In the genomic region with DNA sequence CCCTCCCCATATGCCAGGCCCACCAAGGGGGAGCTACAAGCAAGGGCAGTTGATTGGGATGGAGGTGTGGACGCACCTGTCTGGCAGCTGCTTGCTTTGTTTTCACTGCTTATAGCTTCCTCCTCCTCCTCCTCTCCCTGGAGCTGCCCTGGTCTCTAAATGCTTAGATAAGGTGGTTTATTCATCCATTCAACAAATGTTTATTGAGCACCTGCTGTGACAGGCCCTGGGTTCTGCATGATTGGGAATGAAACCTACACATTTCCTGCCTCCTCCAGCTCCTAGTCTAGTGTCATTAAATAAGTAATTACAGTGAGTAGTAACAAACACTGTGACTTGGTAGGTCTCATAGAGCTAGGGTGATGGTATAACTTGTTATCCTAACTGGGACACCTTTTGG, we compare ENCODE assay signal across 16 cellular contexts. TPM values are rescaled to one million over a fixed set of nuclear protein-coding genes. Genes with fewer than 3 reads are reported as not detected.
DNase-seq lines count a peak whose midpoint lies in the region; ATAC-seq and TF ChIP-seq lines count a peak whose summit lies in the region.
"Had no signal": no experiment of that assay in that cellular context is flagged by ENCODE, and none has a peak within 500 bp of the region (broad histone marks: within the 10 kb centered on the region; RNA-seq: fewer than 3 reads in every experiment).

No MANE protein-coding gene starts in this region.

- H3K4me3 Mint-ChIP-seq in naive B cell (peak overlapping the region in 7 of 8 donors; percentile 51 to 87 (median 67)), type B pancreatic cell (no peak overlapping the region)
- H3K4me3 Mint-ChIP-seq in naive thymus-derived CD8-positive, alpha-beta T cell, result peak overlapping the region in 1 of 10 donors; percentile 13
- H3K4me3 Mint-ChIP-seq: activated CD4-positive, alpha-beta memory T cell treated with anti-CD3 and anti-CD28 coated beads for 36 hours; CD4-positive, alpha-beta T cell; T-cell had no signal

- no peak overlapping the region for H3K4me3 ChIP-seq in OCI-LY7 (ENCODE audit: low read depth, low read length, poor library complexity, severe bottlenecking)
- no peak overlapping the region for H3K4me3 ChIP-seq in effector memory CD4-positive, alpha-beta T cell (ENCODE audit: insufficient read depth, low read depth, low read length, poor library complexity, severe bottlenecking)
- H3K4me3 ChIP-seq: PC-9 had no signal

- no TSS peak for BruUV-seq in OCI-LY7 (replicated peaks; lab: Mats Ljungman, UMichigan)

- no peaks in the 10 kb centered on the region for H3K36me3 ChIP-seq in OCI-LY7 (ENCODE audit: insufficient read depth, low read length)
- no peaks in the 10 kb centered on the region for H3K36me3 ChIP-seq in effector memory CD4-positive, alpha-beta T cell (ENCODE audit: control insufficient read depth, insufficient read depth, low read length)

- no peaks in the 10 kb centered on the region for H3K9me3 Mint-ChIP-seq in naive B cell
- no peaks in the 10 kb centered on the region for H3K9me3 Mint-ChIP-seq in type B pancreatic cell
- no peaks in the 10 kb centered on the region for H3K9me3 Mint-ChIP-seq in naive thymus-derived CD8-positive, alpha-beta T cell
- H3K9me3 Mint-ChIP-seq: activated CD4-positive, alpha-beta memory T cell treated with anti-CD3 and anti-CD28 coated beads for 36 hours; CD4-positive, alpha-beta T cell; T-cell had no signal

- H3K79me2 ChIP-seq in OCI-LY7 (ENCODE audit: insufficient read depth, low read depth, low read length), result no peaks in the 10 kb centered on the region

- H3K27me3 Mint-ChIP-seq in naive B cell (no peaks in the 10 kb centered on the region), type B pancreatic cell (no peaks in the 10 kb centered on the region)
- H3K27me3 Mint-ChIP-seq in naive thymus-derived CD8-positive, alpha-beta T cell, result peaks cover 0 to 3% (median 0%) of the 10 kb centered on the region in 5 donors
- H3K27me3 Mint-ChIP-seq: activated CD4-positive, alpha-beta memory T cell treated with anti-CD3 and anti-CD28 coated beads for 36 hours; CD4-positive, alpha-beta T cell had no signal

- H3K4me2 ChIP-seq in OCI-LY7 (ENCODE audit: low read length), result peak overlapping the region; percentile 36
- H3K4me2 ChIP-seq: PC-9 had no signal

- TF ChIP-seq CTCF in OCI-LY7 (conservative IDR thresholded peaks at IDR 0.05; ENCODE audit: low read length), result no peak
- no peak for TF ChIP-seq CTCF in type B pancreatic cell (conservative IDR thresholded peaks at IDR 0.05)

- H3K27ac ChIP-seq in OCI-LY7 (ENCODE audit: low read depth, low read length, poor library complexity, severe bottlenecking), result peak overlapping the region; percentile 33
- H3K27ac ChIP-seq in effector memory CD4-positive, alpha-beta T cell (ENCODE audit: insufficient read depth, low read length, poor library complexity, severe bottlenecking), result no peak overlapping the region
- H3K27ac ChIP-seq: PC-9 had no signal

- intact Hi-C loops in OCI-LY7 (cut with micrococcal nuclease; ENCODE audit: unreplicated experiment), result no loop called here

- H3K27ac Mint-ChIP-seq in naive B cell (peak overlapping the region in 5 of 6 donors; percentile 5 to 81 (median 34)), type B pancreatic cell (no peak overlapping the region)
- H3K27ac Mint-ChIP-seq in naive thymus-derived CD8-positive, alpha-beta T cell, result peak overlapping the region in 1 of 10 donors; percentile 9
- H3K27ac Mint-ChIP-seq: activated CD4-positive, alpha-beta memory T cell treated with anti-CD3 and anti-CD28 coated beads for 36 hours; CD4-positive, alpha-beta T cell; T-cell had no signal

- peak; percentile 39 to 40 for ATAC-seq in naive B cell (ENCODE audit: low read depth in 2 of 2)
- no peak for ATAC-seq in naive thymus-derived CD8-positive, alpha-beta T cell
- ATAC-seq: T-cell had no signal

- H3K4me1 Mint-ChIP-seq in naive B cell (peaks cover 34 to 40% (median 39%) of the 10 kb centered on the region in 3 donors), type B pancreatic cell (ENCODE audit: unreplicated experiment) (no peaks in the 10 kb centered on the region)
- H3K4me1 Mint-ChIP-seq in naive thymus-derived CD8-positive, alpha-beta T cell, result peaks cover 0 to 25% (median 0%) of the 10 kb centered on the region in 4 donors

- H4K20me1 ChIP-seq in OCI-LY7 (ENCODE audit: insufficient read depth, low read length), result no peaks in the 10 kb centered on the region

- no peak overlapping the region for H2AFZ ChIP-seq in OCI-LY7 (ENCODE audit: low read length)
- H2AFZ ChIP-seq: PC-9 had no signal

- DNase-seq in DMS53 treated with DMSO at 0.1 percent for 48 hours (lab: John Stamatoyannopoulos, UW; ENCODE audit: unreplicated experiment) (peak; percentile 85), NCI-H1417 treated with DMSO at 0.1 percent for 48 hours (lab: John Stamatoyannopoulos, UW) (peak; percentile 48), OCI-LY7 (ENCODE audit: low spot score) (peak; percentile 65), naive B cell (no peak), type B pancreatic cell (ENCODE audit: extremely low spot score, unreplicated experiment) (no peak), NCI-H524 (lab: John Stamatoyannopoulos, UW) (no peak)
- DNase-seq in effector memory CD4-positive, alpha-beta T cell, result no peak
- DNase-seq in naive thymus-derived CD8-positive, alpha-beta T cell, result no peak
- DNase-seq: activated CD4-positive, alpha-beta memory T cell treated with anti-CD3 and anti-CD28 coated beads for 36 hours; activated naive CD4-positive, alpha-beta T cell treated with anti-CD3 and anti-CD28 coated beads, Interleukin-2, amount 50 U/mL, for 16 hours; caudate nucleus; NCI-H1694; PC-9; stimulated activated CD4-positive, alpha-beta T cell treated with anti-CD3 and anti-CD28 coated beads, Interleukin-4, amount 100 ng/mL, for 4 hours; T-cell had no signal

- no peaks in the 10 kb centered on the region for H3K9me2 ChIP-seq in OCI-LY7 (ENCODE audit: insufficient read depth, low read length)

- no peaks in the 10 kb centered on the region for H3K9me3 ChIP-seq in OCI-LY7 (ENCODE audit: low read length)
- H3K9me3 ChIP-seq in effector memory CD4-positive, alpha-beta T cell (ENCODE audit: control insufficient read depth, low read length), result no peaks in the 10 kb centered on the region

- POLR2A ChIA-PET in OCI-LY7 (lab: Charles Lee), result no interaction called here
- POLR2A ChIA-PET in naive thymus-derived CD8-positive, alpha-beta T cell (lab: Charles Lee), result no interaction called here

- no peaks in the 10 kb centered on the region for H3K36me3 Mint-ChIP-seq in naive B cell
- H3K36me3 Mint-ChIP-seq in type B pancreatic cell, result no peaks in the 10 kb centered on the region
- no peaks in the 10 kb centered on the region for H3K36me3 Mint-ChIP-seq in naive thymus-derived CD8-positive, alpha-beta T cell
- H3K36me3 Mint-ChIP-seq: activated CD4-positive, alpha-beta memory T cell treated with anti-CD3 and anti-CD28 coated beads for 36 hours; T-cell had no signal

- peaks cover 31% of the 10 kb centered on the region for H3K4me1 ChIP-seq in OCI-LY7 (ENCODE audit: insufficient read depth, low read length, poor library complexity, severe bottlenecking)
- H3K4me1 ChIP-seq in effector memory CD4-positive, alpha-beta T cell (ENCODE audit: control insufficient read depth, insufficient read depth, low read length, poor library complexity, severe bottlenecking), result no peaks in the 10 kb centered on the region

- no peaks in the 10 kb centered on the region for H3K27me3 ChIP-seq in effector memory CD4-positive, alpha-beta T cell (replicated peaks; ENCODE audit: control insufficient read depth, insufficient read depth, low read length, poor library complexity, severe bottlenecking)

- CTCF ChIA-PET in OCI-LY7 (lab: Charles Lee; ENCODE audit: unreplicated experiment), result interaction anchor here (0.9 kb wide), 1 partner anchor 32 kb away, joined by 3 read pairs; no protein-coding TSS in a partner anchor

RNA-seq across cellular contexts. Expression of a gene that starts 17.4 kb away (rescaled TPM):
- total RNA-seq in OCI-LY7 (2014; rRNA removed; shearing (Covaris generic)), result 7.1 and 12.3 TPM in 2 replicates
- total RNA-seq in OCI-LY7 (2022) (21.2 and 22.8 TPM in 2 replicates), type B pancreatic cell (ENCODE audit: low replicate concordance) (10.4 and 11.2 TPM in 2 replicates)
- polyA plus RNA-seq in naive B cell (ENCODE audit: low read depth in 6 of 6), result 10 to 100 TPM; 13.3 to 38.9 (median 19.1) TPM
- total RNA-seq in naive thymus-derived CD8-positive, alpha-beta T cell, result 10 to 100 TPM; 37.6 to 37.8 TPM
- 1 to 10 TPM in 2 of 3 donors, under 1 TPM in 1; 0.73 to 7.2 (median 1.8) TPM for polyA plus RNA-seq in naive thymus-derived CD8-positive, alpha-beta T cell

Comparison
In these comparisons a context has a peak if more than half of its experiments do, and no peak if none do; other contexts are left out.
1. DNase-seq: peak in DMS53 treated with DMSO at 0.1 percent for 48 hours (single experiment), NCI-H1417 treated with DMSO at 0.1 percent for 48 hours (single experiment) and OCI-LY7 (single experiment); none in naive B cell (single experiment), type B pancreatic cell (single experiment), NCI-H524 (0 of 2), effector memory CD4-positive, alpha-beta T cell (0 of 3) and naive thymus-derived CD8-positive, alpha-beta T cell (0 of 10).
2. ATAC-seq: peak in naive B cell (2 of 2); none in naive thymus-derived CD8-positive, alpha-beta T cell (0 of 2).